18 cellular contexts compared by ENCODE assay signal in genomic region chrX:129139837-129140679, GRCh38.
DNase-seq lines count a peak whose midpoint lies in the region; ATAC-seq and TF ChIP-seq lines count a peak whose summit lies in the region.
"Had no signal": no experiment of that assay in that cellular context is flagged by ENCODE, and none has a peak within 500 bp of the region (broad histone marks: within the 10 kb centered on the region; RNA-seq: fewer than 3 reads in every experiment).

No MANE protein-coding gene starts in this region.

- no peak overlapping the region for H3K4me3 Mint-ChIP-seq in nephron progenitor cell
- H3K4me3 Mint-ChIP-seq: T-helper 2 cell treated with Interferon-gamma antibody and Interleukin-4, amounts not matched to agents 5 μg/mL and 100 μg/mL, for 36 hours had no signal

- peaks cover 45% of the 10 kb centered on the region for H3K4me1 Mint-ChIP-seq in nephron progenitor cell

- H3K36me3 Mint-ChIP-seq in nephron progenitor cell (ENCODE audit: low read depth): peaks cover 6% of the 10 kb centered on the region

- no peak for TF ChIP-seq CTCF in nephron progenitor cell (IDR thresholded peaks at IDR 0.05)

- no peaks in the 10 kb centered on the region for H3K27me3 Mint-ChIP-seq in nephron progenitor cell (ENCODE audit: low read depth, poor library complexity)

- peak overlapping the region; percentile 89 for H3K27ac Mint-ChIP-seq in nephron progenitor cell
- H3K27ac Mint-ChIP-seq: T-helper 2 cell treated with Interferon-gamma antibody and Interleukin-4, amounts not matched to agents 5 μg/mL and 100 μg/mL, for 36 hours had no signal

- DNase-seq in DMS153 (lab: John Stamatoyannopoulos, UW): peak; percentile 84
- DNase-seq in NCI-H1436 (lab: John Stamatoyannopoulos, UW): peak; percentile 78
- DNase-seq in NCI-H774 (lab: John Stamatoyannopoulos, UW): peak; percentile 87
- no peak for DNase-seq in nephron progenitor cell
- no peak for DNase-seq in NCI-H2227 treated with DMSO at 0.1 percent for 48 hours (lab: John Stamatoyannopoulos, UW)
- DNase-seq: activated gamma-delta T cell treated with Interleukin-2 at 50 U/mL for 16 hours; anterior cingulate cortex; BE2C; colonic mucosa; DND-41; foreskin melanocyte; GM23248; NCI-H526 treated with DMSO at 0.1 percent for 48 hours; stimulated activated CD4-positive, alpha-beta T cell treated with anti-CD3 and anti-CD28 coated beads, Interleukin-15, amount 100 ng/mL, for 24 hours had no signal

- ATAC-seq in HG03469 (IDR thresholded peaks at IDR 0.05; ENCODE audit: unreplicated experiment) (no peak), GM21528 (IDR thresholded peaks at IDR 0.05; ENCODE audit: low FRiP score, unreplicated experiment) (no peak)
- ATAC-seq: activated CD4-positive, CD25-positive, alpha-beta regulatory T cell treated with anti-CD3 and anti-CD28 coated beads, Interleukin-2, amount 50 U/mL, for 24 hours had no signal

- no peaks in the 10 kb centered on the region for H3K9me3 Mint-ChIP-seq in nephron progenitor cell
- H3K9me3 Mint-ChIP-seq: T-helper 2 cell treated with Interferon-gamma antibody and Interleukin-4, amounts not matched to agents 5 μg/mL and 100 μg/mL, for 36 hours had no signal

Comparison
In these comparisons a context has a peak if more than half of its experiments do, and no peak if none do; other contexts are left out.
1. DNase-seq: peak in DMS153 (single experiment), NCI-H1436 (single experiment) and NCI-H774 (single experiment); none in nephron progenitor cell (single experiment) and NCI-H2227 treated with DMSO at 0.1 percent for 48 hours (single experiment).